ENCODE assay signal across 20 cellular contexts in the genomic region with DNA sequence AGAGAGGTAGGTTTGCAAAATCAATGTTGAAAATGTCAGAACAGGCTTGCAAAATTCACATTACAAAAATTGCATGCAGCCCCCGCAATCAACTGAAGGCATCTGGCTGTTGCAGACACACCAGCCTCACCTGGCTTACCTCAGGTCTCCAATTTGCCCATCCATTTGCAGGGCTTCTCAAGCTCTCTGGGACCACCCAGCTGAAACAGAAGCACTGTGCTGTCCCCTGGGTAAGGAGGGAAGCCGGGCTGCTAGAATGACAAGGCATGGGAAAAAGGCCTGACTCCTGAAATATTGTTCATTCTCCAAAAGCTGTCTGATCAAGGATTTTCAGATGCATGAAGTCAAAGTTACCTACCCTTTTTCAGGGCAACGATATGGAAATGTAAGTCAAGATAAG.
"Had no signal": no experiment of that assay in that cellular context is flagged by ENCODE, and none has a peak within 500 bp of the region (broad histone marks: within the 10 kb centered on the region; RNA-seq: fewer than 3 reads in every experiment).

No MANE protein-coding gene starts in this region.

- H3K36me3 ChIP-seq: brain microvascular endothelial cell, colonic mucosa, esophagus muscularis mucosa, pancreas, tibial nerve had no signal

- H3K4me3 ChIP-seq: colonic mucosa, esophagus muscularis mucosa, hepatocyte, pancreas, tibial nerve had no signal

- DNase-seq: activated CD4-positive, alpha-beta T cell treated with anti-CD3 and anti-CD28 coated beads, Interleukin-2, amount 50 U/mL, for 48 hours; activated naive CD4-positive, alpha-beta T cell; activated T-cell treated with anti-CD3 and anti-CD28 coated beads for 4 hours; brain microvascular endothelial cell; central memory CD4-positive, alpha-beta T cell; colonic mucosa; left cardiac atrium; mesendoderm; naive thymus-derived CD4-positive, alpha-beta T cell; pancreas; stimulated activated CD8-positive, alpha-beta memory T cell treated with anti-CD3 and anti-CD28 coated beads, Interleukin-4, amount 100 ng/mL, for 48 hours; stimulated activated naive CD4-positive, alpha-beta T cell treated with Interleukin-2 at 50 U/mL for 16 hours had no signal

- H3K9me3 ChIP-seq: colonic mucosa, esophagus muscularis mucosa, pancreas, tibial nerve had no signal

- FAIRE-seq: endometrium, pancreas, TTC549, urothelium cell line had no signal

- H3K27ac Mint-ChIP-seq: activated T-helper 1 cell treated with anti-CD3 and anti-CD28 coated beads, Interleukin-12 subunit alpha, Interleukin-12 subunit beta, Interleukin-2, Interleukin-4 antibody, amounts not matched to agents 30 ng/mL and 10 ng/mL and 1 ng/mL, durations not matched to agents 14 hours and 24 hours and 36 hours; naive thymus-derived CD4-positive, alpha-beta T cell; T-helper 2 cell treated with Interferon-gamma antibody and Interleukin-4, amounts not matched to agents 5 μg/mL and 100 μg/mL, for 36 hours had no signal

- H3K9me3 Mint-ChIP-seq: activated T-helper 1 cell treated with anti-CD3 and anti-CD28 coated beads, Interleukin-12 subunit alpha, Interleukin-12 subunit beta, Interleukin-2, Interleukin-4 antibody, amounts not matched to agents 30 ng/mL and 10 ng/mL and 1 ng/mL, durations not matched to agents 14 hours and 24 hours and 36 hours; naive thymus-derived CD4-positive, alpha-beta T cell; T-helper 2 cell treated with Interferon-gamma antibody and Interleukin-4, amounts not matched to agents 5 μg/mL and 100 μg/mL, for 36 hours had no signal

- H3K36me3 Mint-ChIP-seq: naive thymus-derived CD4-positive, alpha-beta T cell had no signal

- H3K4me3 Mint-ChIP-seq: activated T-helper 1 cell treated with anti-CD3 and anti-CD28 coated beads, Interleukin-12 subunit alpha, Interleukin-12 subunit beta, Interleukin-2, Interleukin-4 antibody, amounts not matched to agents 30 ng/mL and 10 ng/mL and 1 ng/mL, durations not matched to agents 14 hours and 24 hours and 36 hours; naive thymus-derived CD4-positive, alpha-beta T cell; T-helper 2 cell treated with Interferon-gamma antibody and Interleukin-4, amounts not matched to agents 5 μg/mL and 100 μg/mL, for 36 hours had no signal

- H3K27ac ChIP-seq: brain microvascular endothelial cell, colonic mucosa, esophagus muscularis mucosa, hepatocyte, pancreas, tibial nerve had no signal

- H3K4me1 ChIP-seq: colonic mucosa, pancreas had no signal

- H3K27me3 ChIP-seq: brain microvascular endothelial cell, colonic mucosa, esophagus muscularis mucosa, hepatocyte, pancreas, tibial nerve had no signal

- ATAC-seq: left cardiac atrium; naive thymus-derived CD4-positive, alpha-beta T cell; pancreas had no signal
